ENCODE assay signal across 17 cellular contexts in genomic region chr7:150784120-150784736, GRCh38. TPM values are rescaled to one million over a fixed set of nuclear protein-coding genes. Genes with fewer than 3 reads are reported as not detected.
DNase-seq lines count a peak whose midpoint lies in the region; ATAC-seq, FAIRE-seq and TF ChIP-seq lines count a peak whose summit lies in the region.
"Had no signal": no experiment of that assay in that cellular context is flagged by ENCODE, and none has a peak within 500 bp of the region (broad histone marks: within the 10 kb centered on the region; RNA-seq: fewer than 3 reads in every experiment).

No MANE protein-coding gene starts in this region.

- H3K9ac ChIP-seq in endothelial cell of umbilical vein (replicated peaks; ENCODE audit: extremely low read depth, insufficient read depth, low read length) = no peak overlapping the region
- H3K9ac ChIP-seq: KMS-11 had no signal

- no peak overlapping the region for H3K4me3 Mint-ChIP-seq in GM23338
- no peak overlapping the region for H3K4me3 Mint-ChIP-seq in nephron
- H3K4me3 Mint-ChIP-seq in activated CD4-positive, alpha-beta T cell treated with anti-CD3 and anti-CD28 coated beads, Interleukin-2, amount 10 ng/mL, durations not matched to agents 24 days and 14 days = no peak overlapping the region
- H3K4me3 Mint-ChIP-seq: activated naive CD4-positive, alpha-beta T cell treated with anti-CD3 and anti-CD28 coated beads, Interleukin-2, amount 50 U/mL, for 24 hours had no signal

- H3K36me3 ChIP-seq in GM23338 (ENCODE audit: insufficient read depth) = no peaks in the 10 kb centered on the region
- no peaks in the 10 kb centered on the region for H3K36me3 ChIP-seq in endothelial cell of umbilical vein (ENCODE audit: control insufficient read depth in 2 of 2, extremely low read depth in 1 of 2, insufficient read depth in 2 of 2, low read length in 2 of 2)
- H3K36me3 ChIP-seq: cardiac muscle cell had no signal

- H3K4me2 ChIP-seq in A549 = peak overlapping the region; percentile 48
- no peak overlapping the region for H3K4me2 ChIP-seq in GM23338
- no peak overlapping the region for H3K4me2 ChIP-seq in endothelial cell of umbilical vein (ENCODE audit: insufficient read depth, low read length)
- H3K4me2 ChIP-seq: KMS-11 had no signal

- H3K9me1 ChIP-seq in endothelial cell of umbilical vein (replicated peaks; ENCODE audit: control insufficient read depth, extremely low read depth, insufficient read depth, low read length) = no peaks in the 10 kb centered on the region

- H3K27ac ChIP-seq in A549 = no peak overlapping the region
- H3K27ac ChIP-seq in GM23338 (ENCODE audit: low read depth) = no peak overlapping the region
- no peak overlapping the region for H3K27ac ChIP-seq in endothelial cell of umbilical vein (ENCODE audit: insufficient read depth, low read depth, low read length)
- H3K27ac ChIP-seq: cardiac muscle cell, KMS-11 had no signal

- H2AFZ ChIP-seq in GM23338 (0 out of 2 replicates have a peak overlapping the region, but pooled peaks have one; percentile 38), endothelial cell of umbilical vein (ENCODE audit: low read depth, low read length) (no peak overlapping the region)

- ATAC-seq in A549 (peak in 1 of 2 experiments; percentile 47; a peak in 3 of 6 replicates), GM23338 (no peak), GM18858 (IDR thresholded peaks at IDR 0.05; ENCODE audit: unreplicated experiment) (no peak)

- H3K9me2 ChIP-seq in GM23338 (ENCODE audit: insufficient read depth) = no peaks in the 10 kb centered on the region

- H3K4me3 ChIP-seq in A549 (no peak overlapping the region), GM23338 (no peak overlapping the region), endothelial cell of umbilical vein (replicated peaks in 1 of 3; ENCODE audit: insufficient read depth in 1 of 3, low read depth in 1 of 3, low read length in 3 of 3) (no peak overlapping the region)
- H3K4me3 ChIP-seq: cardiac muscle cell had no signal

- no peak for TF ChIP-seq POLR2A in A549 (IDR thresholded peaks at IDR 0.05; ENCODE audit: low read length)
- no peak for TF ChIP-seq POLR2A in endothelial cell of umbilical vein (IDR thresholded peaks at IDR 0.05; ENCODE audit: low read depth, low read length)

- H3K4me1 ChIP-seq in A549 (0 out of 3 replicates have a peak, but pooled peaks cover 12% of the 10 kb centered on the region), GM23338 (ENCODE audit: insufficient read depth) (no peaks in the 10 kb centered on the region), endothelial cell of umbilical vein (ENCODE audit: control insufficient read depth, extremely low read depth, insufficient read depth, low read length) (no peaks in the 10 kb centered on the region)

- WGBS in A549 (ENCODE audit: missing lambda C conversion rate) = 40% methylated on average over 9 of the region's 9 CpGs

- TF ChIP-seq CTCF in A549 (IDR thresholded peaks at IDR 0.05) (no peak), GM23338 (conservative IDR thresholded peaks at IDR 0.05; ENCODE audit: low read depth in 2 of 2) (no peak), endothelial cell of umbilical vein (IDR thresholded peaks at IDR 0.05; ENCODE audit: extremely low read depth in 1 of 2, insufficient read depth in 1 of 2, low read depth in 1 of 2, low read length in 2 of 2) (no peak), nephron (IDR thresholded peaks at IDR 0.05; ENCODE audit: unreplicated experiment in 3 of 3) (no peak), D721Med (IDR thresholded peaks at IDR 0.05; ENCODE audit: insufficient read depth, missing control alignments) (no peak)

- DNase-seq in A549 (ENCODE audit: low read depth in 1 of 2, low spot score in 1 of 2) (peak in 1 of 2 experiments; percentile 12), GM23338 (ENCODE audit: low spot score) (no peak), endothelial cell of umbilical vein (ENCODE audit: low read depth, low spot score) (no peak), anterior cingulate cortex (lab: John Stamatoyannopoulos, UW) (no peak), D721Med (ENCODE audit: insufficient read length, low spot score) (no peak)
- no peak for DNase-seq in activated CD4-positive, alpha-beta T cell treated with anti-CD3 and anti-CD28 coated beads, Interleukin-2, amount 10 ng/mL, durations not matched to agents 24 days and 14 days
- DNase-seq: DMS79 treated with DMSO at 0.1 percent for 48 hours; glutamatergic neuron; NCI-H2029; occipital lobe; stimulated activated CD4-positive, alpha-beta T cell treated with anti-CD3 and anti-CD28 coated beads, Interleukin-1b, Interleukin-23, amount 100 ng/mL, for 48 hours had no signal

- no peaks in the 10 kb centered on the region for H3K9me3 ChIP-seq in A549
- H3K9me3 ChIP-seq in endothelial cell of umbilical vein (replicated peaks; ENCODE audit: control insufficient read depth, insufficient read depth, low read length) = no peaks in the 10 kb centered on the region

- POLR2A ChIA-PET in A549 (lab: Yijun Ruan, JAX) (no interaction called here), endothelial cell of umbilical vein (lab: Charles Lee) (no interaction called here)

- H3K79me2 ChIP-seq in GM23338 (replicated peaks; ENCODE audit: insufficient read depth) = no peaks in the 10 kb centered on the region
- no peaks in the 10 kb centered on the region for H3K79me2 ChIP-seq in endothelial cell of umbilical vein (ENCODE audit: control insufficient read depth, insufficient read depth, low read length)

- FAIRE-seq in A549 (lab: Jason Lieb, UNC) (no peak), endothelial cell of umbilical vein (lab: Jason Lieb, UNC) (peak; percentile 31), D721Med (lab: Jason Lieb, UNC) (no peak)

- H3K27me3 ChIP-seq in GM23338 (ENCODE audit: insufficient read depth) (no peaks in the 10 kb centered on the region), endothelial cell of umbilical vein (ENCODE audit: control insufficient read depth in 2 of 2, insufficient read depth in 2 of 2, low read length in 2 of 2) (peaks cover 15 to 17% of the 10 kb centered on the region in 2 experiments)
- H3K27me3 ChIP-seq: cardiac muscle cell had no signal

- H3K36me3 Mint-ChIP-seq in GM23338 (ENCODE audit: low read depth) = no peaks in the 10 kb centered on the region
- H3K36me3 Mint-ChIP-seq in nephron (ENCODE audit: low read depth) = no peaks in the 10 kb centered on the region
- H3K36me3 Mint-ChIP-seq in activated CD4-positive, alpha-beta T cell treated with anti-CD3 and anti-CD28 coated beads, Interleukin-2, amount 10 ng/mL, durations not matched to agents 24 days and 14 days (ENCODE audit: low read depth) = no peaks in the 10 kb centered on the region
- H3K36me3 Mint-ChIP-seq: activated naive CD4-positive, alpha-beta T cell treated with anti-CD3 and anti-CD28 coated beads, Interleukin-2, amount 50 U/mL, for 24 hours had no signal

- intact Hi-C loops in endothelial cell of umbilical vein (cut with micrococcal nuclease) = no loop called here
- intact Hi-C loops in activated CD4-positive, alpha-beta T cell treated with anti-CD3 and anti-CD28 coated beads, Interleukin-2, amount 10 ng/mL, durations not matched to agents 24 days and 14 days (cut with micrococcal nuclease) = no loop called here

- CTCF ChIA-PET in A549 (lab: Yijun Ruan, JAX) = interaction anchor here (0.6 to 0.7 kb wide), 2 partner anchors 85 to 1689 kb away, joined by 3 read pairs; no protein-coding TSS in a partner anchor
- CTCF ChIA-PET in endothelial cell of umbilical vein (lab: Charles Lee) = interaction anchor here (0.7 to 1.1 kb wide), 3 partner anchors 21 to 205 kb away, joined by 3 to 4 read pairs (median 3); no protein-coding TSS in a partner anchor

- no peak overlapping the region for H3K27ac Mint-ChIP-seq in GM23338
- H3K27ac Mint-ChIP-seq in nephron = peak overlapping the region; percentile 79 to 91 (median 87)
- no peak overlapping the region for H3K27ac Mint-ChIP-seq in activated CD4-positive, alpha-beta T cell treated with anti-CD3 and anti-CD28 coated beads, Interleukin-2, amount 10 ng/mL, durations not matched to agents 24 days and 14 days
- H3K27ac Mint-ChIP-seq: activated naive CD4-positive, alpha-beta T cell treated with anti-CD3 and anti-CD28 coated beads, Interleukin-2, amount 50 U/mL, for 24 hours had no signal

- TF ChIP-seq RAD21 in A549 (conservative IDR thresholded peaks at IDR 0.05 in 1 of 2, IDR thresholded peaks at IDR 0.05 in 1 of 2) = no peak

- no peaks in the 10 kb centered on the region for H3K4me1 Mint-ChIP-seq in GM23338
- H3K4me1 Mint-ChIP-seq in nephron = peaks cover 68% of the 10 kb centered on the region
- peaks cover 10% of the 10 kb centered on the region for H3K4me1 Mint-ChIP-seq in activated CD4-positive, alpha-beta T cell treated with anti-CD3 and anti-CD28 coated beads, Interleukin-2, amount 10 ng/mL, durations not matched to agents 24 days and 14 days

- H3K9me3 Mint-ChIP-seq in GM23338 (no peaks in the 10 kb centered on the region), nephron (no peaks in the 10 kb centered on the region)
- H3K9me3 Mint-ChIP-seq in activated CD4-positive, alpha-beta T cell treated with anti-CD3 and anti-CD28 coated beads, Interleukin-2, amount 10 ng/mL, durations not matched to agents 24 days and 14 days = no peaks in the 10 kb centered on the region
- H3K9me3 Mint-ChIP-seq: activated naive CD4-positive, alpha-beta T cell treated with anti-CD3 and anti-CD28 coated beads, Interleukin-2, amount 50 U/mL, for 24 hours had no signal

- H3F3A ChIP-seq in GM23338 (replicated peaks; ENCODE audit: low read depth) = no peaks in the 10 kb centered on the region

- H4K20me1 ChIP-seq in GM23338 (replicated peaks; ENCODE audit: insufficient read depth) = no peaks in the 10 kb centered on the region; the same call in 1 of the 2 replicates
- no peaks in the 10 kb centered on the region for H4K20me1 ChIP-seq in endothelial cell of umbilical vein (replicated peaks; ENCODE audit: control insufficient read depth, extremely low read depth, insufficient read depth, low read length)

- dilution Hi-C loops in endothelial cell of umbilical vein (cut with MboI; ENCODE audit: extremely low pct_ligation_motif_present, low sequenced_read_pairs) = no loop called here

- no TSS peak for BruUV-seq in endothelial cell of umbilical vein (replicated peaks; lab: Mats Ljungman, UMichigan)

- no peak for TF ChIP-seq EP300 in A549 (IDR thresholded peaks at IDR 0.05)

- H3K27me3 Mint-ChIP-seq in GM23338 (ENCODE audit: insufficient read depth, low read depth, poor library complexity) = peaks cover 2% of the 10 kb centered on the region
- peaks cover 8% of the 10 kb centered on the region for H3K27me3 Mint-ChIP-seq in nephron (ENCODE audit: low read depth)
- peaks cover 33% of the 10 kb centered on the region for H3K27me3 Mint-ChIP-seq in activated CD4-positive, alpha-beta T cell treated with anti-CD3 and anti-CD28 coated beads, Interleukin-2, amount 10 ng/mL, durations not matched to agents 24 days and 14 days

RNA-seq across cellular contexts. Expression of gene TMEM176B, which starts 15.9 kb away (rescaled TPM):
- polyA plus RNA-seq in A549 (2011; rRNA removed) (0.10 and 0.26 TPM in 2 replicates), A549 (2017; fragmentation: RNase III; extraction: RNeasy Plus Mini Kit Qiagen cat#74134 plus additional on column Dnase treatment) (not detected in 3 replicates), GM23338 (2016; fragmentation: Nextera tagmentation; extraction: Ambion mirVana) (0.42 and 0.83 TPM in 2 replicates), endothelial cell of umbilical vein (0.13 and 0.23 TPM in 2 replicates)
- polyA plus RNA-seq in A549 (2012; cell fraction: cytosol; rRNA removed) = not detected in 2 replicates
- polyA plus RNA-seq in A549 (2012; cell fraction: nucleus; rRNA removed) = 0.09 TPM in 1 of 2 replicates, not detected in the other
- polyA minus RNA-seq in A549 (2011; rRNA and poly(A)+ RNA removed) = 0.44 TPM in 1 of 2 replicates, not detected in the other
- 0.35 and 0.47 TPM in 2 replicates for total RNA-seq in GM23338 (2014; rRNA removed; shearing (Covaris generic))
- not detected in 2 replicates for total RNA-seq in endothelial cell of umbilical vein
- 0.06 TPM in 1 of 2 replicates, not detected in the other for polyA plus RNA-seq in endothelial cell of umbilical vein (2011; cell fraction: cytosol; rRNA removed)
- 0.34 TPM in 1 of 2 replicates, not detected in the other for polyA plus RNA-seq in endothelial cell of umbilical vein (2011; cell fraction: nucleus; rRNA removed)
- polyA plus RNA-seq in endothelial cell of umbilical vein (2012) = not detected in 2 replicates
- not detected in 2 replicates for polyA minus RNA-seq in endothelial cell of umbilical vein
- polyA minus RNA-seq in endothelial cell of umbilical vein (2011; cell fraction: cytosol; rRNA and poly(A)+ RNA removed) = not detected
- polyA minus RNA-seq in endothelial cell of umbilical vein (2011; cell fraction: nucleus; rRNA and poly(A)+ RNA removed) = 0.48 TPM in 1 of 2 replicates, not detected in the other
- not detected in 2 replicates for total RNA-seq in activated CD4-positive, alpha-beta T cell treated with anti-CD3 and anti-CD28 coated beads, Interleukin-2, amount 10 ng/mL, durations not matched to agents 24 days and 14 days

RNA-seq across cellular contexts. Expression of gene TMEM176A, which starts 16.3 kb away (rescaled TPM):
- polyA plus RNA-seq in A549 (2011; rRNA removed) = 0.05 TPM in 1 of 2 replicates, not detected in the other
- polyA plus RNA-seq in A549 (2012; cell fraction: cytosol; rRNA removed) = 0.03 TPM in 1 of 2 replicates, not detected in the other
- not detected in 2 replicates for polyA plus RNA-seq in A549 (2012; cell fraction: nucleus; rRNA removed)
- polyA plus RNA-seq in A549 (2017; fragmentation: RNase III; extraction: RNeasy Plus Mini Kit Qiagen cat#74134 plus additional on column Dnase treatment) = not detected in 3 replicates
- polyA minus RNA-seq in A549 (2011; rRNA and poly(A)+ RNA removed) = not detected in 2 replicates
- total RNA-seq in GM23338 (2014; rRNA removed; shearing (Covaris generic)) = not detected in 2 replicates
- polyA plus RNA-seq in GM23338 (2016; fragmentation: Nextera tagmentation; extraction: Ambion mirVana) = 0.34 and 0.66 TPM in 2 replicates
- total RNA-seq in endothelial cell of umbilical vein = not detected in 2 replicates
- not detected in 2 replicates for polyA plus RNA-seq in endothelial cell of umbilical vein
- polyA plus RNA-seq in endothelial cell of umbilical vein (2011; cell fraction: cytosol; rRNA removed) = not detected in 2 replicates
- polyA plus RNA-seq in endothelial cell of umbilical vein (2011; cell fraction: nucleus; rRNA removed) = not detected in 2 replicates
- not detected in 2 replicates for polyA plus RNA-seq in endothelial cell of umbilical vein (2012)
- polyA minus RNA-seq in endothelial cell of umbilical vein = not detected in 2 replicates
- polyA minus RNA-seq in endothelial cell of umbilical vein (2011; cell fraction: cytosol; rRNA and poly(A)+ RNA removed) = not detected
- not detected in 2 replicates for polyA minus RNA-seq in endothelial cell of umbilical vein (2011; cell fraction: nucleus; rRNA and poly(A)+ RNA removed)
- not detected in 2 replicates for total RNA-seq in activated CD4-positive, alpha-beta T cell treated with anti-CD3 and anti-CD28 coated beads, Interleukin-2, amount 10 ng/mL, durations not matched to agents 24 days and 14 days
- total RNA-seq: SK-MEL-5 had no signal

RNA-seq across cellular contexts. Expression of gene GIMAP5, which starts 47.0 kb away (rescaled TPM):
- polyA plus RNA-seq in A549 (2011; rRNA removed) (not detected in 2 replicates), A549 (2017; fragmentation: RNase III; extraction: RNeasy Plus Mini Kit Qiagen cat#74134 plus additional on column Dnase treatment) (not detected in 3 replicates), GM23338 (2016; fragmentation: Nextera tagmentation; extraction: Ambion mirVana) (not detected in 2 replicates), endothelial cell of umbilical vein (14.9 and 18.9 TPM in 2 replicates)
- polyA plus RNA-seq in A549 (2012; cell fraction: cytosol; rRNA removed) = not detected in 2 replicates
- not detected in 2 replicates for polyA plus RNA-seq in A549 (2012; cell fraction: nucleus; rRNA removed)
- polyA minus RNA-seq in A549 (2011; rRNA and poly(A)+ RNA removed) = not detected in 2 replicates
- not detected in 2 replicates for total RNA-seq in GM23338 (2014; rRNA removed; shearing (Covaris generic))
- 0.44 and 0.85 TPM in 2 replicates for total RNA-seq in endothelial cell of umbilical vein
- 11.6 and 12.5 TPM in 2 replicates for polyA plus RNA-seq in endothelial cell of umbilical vein (2011; cell fraction: cytosol; rRNA removed)
- 11.5 and 16.9 TPM in 2 replicates for polyA plus RNA-seq in endothelial cell of umbilical vein (2011; cell fraction: nucleus; rRNA removed)
- polyA plus RNA-seq in endothelial cell of umbilical vein (2012) = 1.8 TPM in 2 replicates
- polyA minus RNA-seq in endothelial cell of umbilical vein = 17.7 and 23.6 TPM in 2 replicates
- polyA minus RNA-seq in endothelial cell of umbilical vein (2011; cell fraction: cytosol; rRNA and poly(A)+ RNA removed) = not detected
- 13.4 and 14.2 TPM in 2 replicates for polyA minus RNA-seq in endothelial cell of umbilical vein (2011; cell fraction: nucleus; rRNA and poly(A)+ RNA removed)
- total RNA-seq in activated CD4-positive, alpha-beta T cell treated with anti-CD3 and anti-CD28 coated beads, Interleukin-2, amount 10 ng/mL, durations not matched to agents 24 days and 14 days = 44.4 and 50.9 TPM in 2 replicates

Comparison
In these comparisons a context has a peak if more than half of its experiments do, and no peak if none do; other contexts are left out.
1. H3K27ac Mint-ChIP-seq: peak in nephron (3 of 3); none in GM23338 (single experiment) and activated CD4-positive, alpha-beta T cell treated with anti-CD3 and anti-CD28 coated beads, Interleukin-2, amount 10 ng/mL, durations not matched to agents 24 days and 14 days (single experiment).
2. RNA of gene GIMAP5, which starts 47.0 kb away (total RNA-seq): 44.4 to 50.9 TPM in activated CD4-positive, alpha-beta T cell treated with anti-CD3 and anti-CD28 coated beads, Interleukin-2, amount 10 ng/mL, durations not matched to agents 24 days and 14 days; 0.44 to 0.85 TPM in endothelial cell of umbilical vein and not detected in GM23338; every median in the first group is over 10 times any median in the second.